In the genomic region with DNA sequence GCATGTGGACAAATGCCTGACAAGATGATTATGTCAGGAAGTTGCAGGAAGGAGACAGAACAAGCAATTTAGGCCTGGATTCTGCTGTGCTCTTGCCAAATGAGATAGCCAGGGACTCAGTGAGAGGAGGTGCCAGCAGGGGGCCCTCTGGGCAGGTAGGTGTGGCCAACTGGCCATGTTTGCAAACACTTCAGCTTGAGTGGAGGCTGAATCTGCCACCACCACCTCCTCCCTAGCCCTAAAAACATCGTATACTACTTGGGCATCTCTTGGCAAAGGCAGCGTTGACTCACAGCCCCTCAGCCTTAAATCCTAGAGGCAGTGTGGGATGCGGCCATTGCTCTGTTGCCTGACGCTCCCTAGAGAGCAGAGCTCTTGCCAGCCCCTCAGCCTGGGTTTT, we compare ENCODE assay signal across 8 cellular contexts.
DNase-seq lines count a peak whose midpoint lies in the region; ATAC-seq and TF ChIP-seq lines count a peak whose summit lies in the region.

No MANE protein-coding gene starts in this region.

- TF ChIP-seq CTCF in epithelial cell of esophagus (IDR thresholded peaks at IDR 0.05; ENCODE audit: insufficient read depth, low read depth, low read length, missing control alignments): peak; percentile 45

- no peak overlapping the region for H3K4me3 ChIP-seq in epithelial cell of esophagus (ENCODE audit: low read length)

- peak; percentile 19 for DNase-seq in stimulated activated CD4-positive, alpha-beta T cell treated with anti-CD3 and anti-CD28 coated beads, Interleukin-15, amount 100 ng/mL, for 24 hours
- no peak for DNase-seq in stimulated activated CD4-positive, alpha-beta T cell treated with anti-CD3 and anti-CD28 coated beads, Interleukin-4, amount 100 ng/mL, for 4 hours
- DNase-seq in NCI-H446 treated with DMSO at 0.1 percent for 48 hours (lab: John Stamatoyannopoulos, UW): peak; percentile 76
- peak; percentile 55 for DNase-seq in epithelial cell of esophagus (ENCODE audit: low read depth)
- no peak for DNase-seq in middle frontal gyrus (ENCODE audit: extremely low spot score, low spot score)
- DNase-seq in activated CD4-positive, CD25-positive, alpha-beta regulatory T cell treated with anti-CD3 and anti-CD28 coated beads, Interleukin-2, amount 50 U/mL, for 72 hours: no peak

- no peak for ATAC-seq in HG03521 (IDR thresholded peaks at IDR 0.05; ENCODE audit: unreplicated experiment)
- ATAC-seq in GM19395 (IDR thresholded peaks at IDR 0.05; ENCODE audit: unreplicated experiment): no peak

Comparison
In these comparisons a context has a peak if more than half of its experiments do, and no peak if none do; other contexts are left out.
1. DNase-seq: peak in stimulated activated CD4-positive, alpha-beta T cell treated with anti-CD3 and anti-CD28 coated beads, Interleukin-15, amount 100 ng/mL, for 24 hours (single experiment), NCI-H446 treated with DMSO at 0.1 percent for 48 hours (single experiment) and epithelial cell of esophagus (single experiment); none in stimulated activated CD4-positive, alpha-beta T cell treated with anti-CD3 and anti-CD28 coated beads, Interleukin-4, amount 100 ng/mL, for 4 hours (0 of 2), middle frontal gyrus (single experiment) and activated CD4-positive, CD25-positive, alpha-beta regulatory T cell treated with anti-CD3 and anti-CD28 coated beads, Interleukin-2, amount 50 U/mL, for 72 hours (single experiment).